Comparison of ENCODE assay signal across 8 cellular contexts in genomic region chr12:54358945-54359761, GRCh38. TPM values are rescaled to one million over a fixed set of nuclear protein-coding genes. Genes with fewer than 3 reads are reported as not detected.
DNase-seq lines count a peak whose midpoint lies in the region; ATAC-seq, FAIRE-seq and TF ChIP-seq lines count a peak whose summit lies in the region.

No MANE protein-coding gene starts in this region.

- H4K20me1 ChIP-seq in neural cell (ENCODE audit: insufficient read depth), result no peaks in the 10 kb centered on the region

- peak overlapping the region; percentile 94 for H3K9ac ChIP-seq in neural cell (ENCODE audit: low read length)

- peak overlapping the region; percentile 99 for H3K27ac ChIP-seq in neural cell (ENCODE audit: low read length)

- no peaks in the 10 kb centered on the region for H3K9me3 ChIP-seq in neural cell (ENCODE audit: low read length)

- TF ChIP-seq POLR2A in H54 (IDR thresholded peaks at IDR 0.05; ENCODE audit: low read depth, low read length), result peak; percentile 48

- peak overlapping the region; percentile 94 for H3K4me2 ChIP-seq in neural cell (ENCODE audit: low read length)

- intact Hi-C loops in activated T-helper 2 cell treated with anti-CD3 and anti-CD28 coated beads, Interferon-gamma antibody, Interleukin-2, Interleukin-4, amounts not matched to agents 10 μg/mL and 5 μg/mL and 100 μg/mL, durations not matched to agents 14 hours and 24 hours and 36 hours (cut with micrococcal nuclease), result loop anchor here (1.0 to 2.0 kb wide), 4 partner anchors 34 to 138 kb away; partner anchors contain the start of genes CBX5, COPZ1 and HNRNPA1

- no peaks in the 10 kb centered on the region for H3K9me3 Mint-ChIP-seq in activated T-helper 2 cell treated with anti-CD3 and anti-CD28 coated beads, Interferon-gamma antibody, Interleukin-2, Interleukin-4, amounts not matched to agents 10 μg/mL and 5 μg/mL and 100 μg/mL, durations not matched to agents 14 hours and 24 hours and 36 hours
- H3K9me3 Mint-ChIP-seq in stimulated activated naive CD8-positive, alpha-beta T cell treated with anti-CD3 and anti-CD28 coated beads, Interleukin-15, amount 100 ng/mL, for 72 hours, result no peaks in the 10 kb centered on the region

- DNase-seq in EL (peak; percentile 99), H54 (ENCODE audit: insufficient read length, low spot score) (peak; percentile 88), LoVo (ENCODE audit: low spot score) (peak; percentile 100), RPMI8226 (peak; percentile 97), fibroblast of villous mesenchyme (ENCODE audit: low read depth) (peak; percentile 98)
- DNase-seq in activated T-helper 2 cell treated with anti-CD3 and anti-CD28 coated beads, Interferon-gamma antibody, Interleukin-2, Interleukin-4, amounts not matched to agents 10 μg/mL and 5 μg/mL and 100 μg/mL, durations not matched to agents 14 hours and 24 hours and 36 hours (ENCODE audit: low spot score), result peak; percentile 94
- peak; percentile 89 to 96 for DNase-seq in stimulated activated naive CD8-positive, alpha-beta T cell treated with anti-CD3 and anti-CD28 coated beads, Interleukin-15, amount 100 ng/mL, for 72 hours

- H3K4me1 Mint-ChIP-seq in activated T-helper 2 cell treated with anti-CD3 and anti-CD28 coated beads, Interferon-gamma antibody, Interleukin-2, Interleukin-4, amounts not matched to agents 10 μg/mL and 5 μg/mL and 100 μg/mL, durations not matched to agents 14 hours and 24 hours and 36 hours (ENCODE audit: low read depth), result peaks cover 25% of the 10 kb centered on the region
- peaks cover 19% of the 10 kb centered on the region for H3K4me1 Mint-ChIP-seq in stimulated activated naive CD8-positive, alpha-beta T cell treated with anti-CD3 and anti-CD28 coated beads, Interleukin-15, amount 100 ng/mL, for 72 hours

- peak; percentile 85 for FAIRE-seq in H54 (lab: Jason Lieb, UNC)

- no peak overlapping the region for H3K27ac Mint-ChIP-seq in activated T-helper 2 cell treated with anti-CD3 and anti-CD28 coated beads, Interferon-gamma antibody, Interleukin-2, Interleukin-4, amounts not matched to agents 10 μg/mL and 5 μg/mL and 100 μg/mL, durations not matched to agents 14 hours and 24 hours and 36 hours
- H3K27ac Mint-ChIP-seq in stimulated activated naive CD8-positive, alpha-beta T cell treated with anti-CD3 and anti-CD28 coated beads, Interleukin-15, amount 100 ng/mL, for 72 hours, result no peak overlapping the region

- H3K27me3 ChIP-seq in neural cell (ENCODE audit: insufficient read depth, low read depth, low read length), result no peaks in the 10 kb centered on the region

- H3K27me3 Mint-ChIP-seq in activated T-helper 2 cell treated with anti-CD3 and anti-CD28 coated beads, Interferon-gamma antibody, Interleukin-2, Interleukin-4, amounts not matched to agents 10 μg/mL and 5 μg/mL and 100 μg/mL, durations not matched to agents 14 hours and 24 hours and 36 hours (ENCODE audit: low read depth), result no peaks in the 10 kb centered on the region
- no peaks in the 10 kb centered on the region for H3K27me3 Mint-ChIP-seq in stimulated activated naive CD8-positive, alpha-beta T cell treated with anti-CD3 and anti-CD28 coated beads, Interleukin-15, amount 100 ng/mL, for 72 hours

- peak overlapping the region; percentile 54 for H2AFZ ChIP-seq in neural cell (ENCODE audit: low read depth, low read length)

- peak; percentile 97 for ATAC-seq in stimulated activated naive CD8-positive, alpha-beta T cell treated with anti-CD3 and anti-CD28 coated beads, Interleukin-15, amount 100 ng/mL, for 72 hours

- H3K79me2 ChIP-seq in neural cell (replicated peaks; ENCODE audit: insufficient read depth, low read length), result peaks cover 17% of the 10 kb centered on the region

- no peak overlapping the region for H3K4me3 Mint-ChIP-seq in activated T-helper 2 cell treated with anti-CD3 and anti-CD28 coated beads, Interferon-gamma antibody, Interleukin-2, Interleukin-4, amounts not matched to agents 10 μg/mL and 5 μg/mL and 100 μg/mL, durations not matched to agents 14 hours and 24 hours and 36 hours (ENCODE audit: low read depth)
- H3K4me3 Mint-ChIP-seq in stimulated activated naive CD8-positive, alpha-beta T cell treated with anti-CD3 and anti-CD28 coated beads, Interleukin-15, amount 100 ng/mL, for 72 hours, result no peak overlapping the region

- peaks cover 4% of the 10 kb centered on the region for H3F3A ChIP-seq in neural cell (ENCODE audit: insufficient read depth, low read length, poor library complexity, severe bottlenecking)

- peak; percentile 54 for TF ChIP-seq RAD21 in neural cell (conservative IDR thresholded peaks at IDR 0.05)

- H3K9me2 ChIP-seq in neural cell (ENCODE audit: insufficient read depth, low read length), result no peaks in the 10 kb centered on the region

- TF ChIP-seq CTCF in fibroblast of villous mesenchyme (IDR thresholded peaks at IDR 0.05; ENCODE audit: insufficient read depth, low read depth, low read length) (no peak), neural cell (IDR thresholded peaks at IDR 0.05; ENCODE audit: poor library complexity, severe bottlenecking) (no peak)

- TF ChIP-seq EP300 in neural cell (conservative IDR thresholded peaks at IDR 0.05; ENCODE audit: poor library complexity, severe bottlenecking), result peak; percentile 83

- H3K36me3 Mint-ChIP-seq in activated T-helper 2 cell treated with anti-CD3 and anti-CD28 coated beads, Interferon-gamma antibody, Interleukin-2, Interleukin-4, amounts not matched to agents 10 μg/mL and 5 μg/mL and 100 μg/mL, durations not matched to agents 14 hours and 24 hours and 36 hours (ENCODE audit: low read depth), result no peaks in the 10 kb centered on the region

- H3K36me3 ChIP-seq in neural cell (ENCODE audit: insufficient read depth, low read length), result no peaks in the 10 kb centered on the region

- H3K4me3 ChIP-seq in fibroblast of villous mesenchyme (ENCODE audit: low read depth, low read length), result peak overlapping the region; percentile 73
- H3K4me3 ChIP-seq in neural cell (ENCODE audit: low read length), result peak overlapping the region; percentile 68

TF ChIP-seq in neural cell, 6 proteins besides CTCF, POLR2A, EP300 and RAD21 (continues in another document):
- TF ChIP-seq POLR2AphosphoS5 (IDR thresholded peaks at IDR 0.05) (peak; percentile 81), SMC3 (conservative IDR thresholded peaks at IDR 0.05; ENCODE audit: poor library complexity) (peak; percentile 55), MXI1 (conservative IDR thresholded peaks at IDR 0.05; ENCODE audit: poor library complexity, severe bottlenecking) (peak; percentile 84), REST (IDR thresholded peaks at IDR 0.05; ENCODE audit: borderline replicate concordance) (peak; percentile 79), EZH2 (IDR thresholded peaks at IDR 0.05; ENCODE audit: borderline replicate concordance, insufficient read depth, low read length, poor library complexity, severe bottlenecking) (no peak)

RNA-seq across cellular contexts. Expression of gene GPR84, which starts 5.1 kb away (rescaled TPM):
- total RNA-seq in activated T-helper 2 cell treated with anti-CD3 and anti-CD28 coated beads, Interferon-gamma antibody, Interleukin-2, Interleukin-4, amounts not matched to agents 10 μg/mL and 5 μg/mL and 100 μg/mL, durations not matched to agents 14 hours and 24 hours and 36 hours, result 1.8 and 2.3 TPM in 2 replicates
- not detected in 2 replicates for total RNA-seq in fibroblast of villous mesenchyme
- not detected in 2 replicates for polyA plus RNA-seq in neural cell
- not detected in 2 replicates for polyA minus RNA-seq in neural cell

RNA-seq across cellular contexts. Expression of gene ZNF385A, which starts 25.4 kb away (rescaled TPM):
- total RNA-seq in activated T-helper 2 cell treated with anti-CD3 and anti-CD28 coated beads, Interferon-gamma antibody, Interleukin-2, Interleukin-4, amounts not matched to agents 10 μg/mL and 5 μg/mL and 100 μg/mL, durations not matched to agents 14 hours and 24 hours and 36 hours, result 0.60 and 0.78 TPM in 2 replicates
- total RNA-seq in fibroblast of villous mesenchyme, result 1.3 and 2.2 TPM in 2 replicates
- 0.46 TPM in 1 of 2 replicates, not detected in the other for polyA plus RNA-seq in neural cell
- 1.5 TPM in 1 of 2 replicates, not detected in the other for polyA minus RNA-seq in neural cell

RNA-seq across cellular contexts. Expression of gene COPZ1, which starts 34.2 kb away (rescaled TPM):
- total RNA-seq in activated T-helper 2 cell treated with anti-CD3 and anti-CD28 coated beads, Interferon-gamma antibody, Interleukin-2, Interleukin-4, amounts not matched to agents 10 μg/mL and 5 μg/mL and 100 μg/mL, durations not matched to agents 14 hours and 24 hours and 36 hours, result 108 and 109 TPM in 2 replicates
- total RNA-seq in fibroblast of villous mesenchyme, result 95.0 and 139 TPM in 2 replicates
- 159 and 192 TPM in 2 replicates for polyA plus RNA-seq in neural cell
- polyA minus RNA-seq in neural cell, result 90.3 and 97.5 TPM in 2 replicates

RNA-seq across cellular contexts. Expression of gene NFE2, which starts 58.3 kb away (rescaled TPM):
- not detected in 2 replicates for total RNA-seq in activated T-helper 2 cell treated with anti-CD3 and anti-CD28 coated beads, Interferon-gamma antibody, Interleukin-2, Interleukin-4, amounts not matched to agents 10 μg/mL and 5 μg/mL and 100 μg/mL, durations not matched to agents 14 hours and 24 hours and 36 hours
- total RNA-seq in fibroblast of villous mesenchyme, result under 0.01 and 0.43 TPM in 2 replicates
- not detected in 2 replicates for polyA plus RNA-seq in neural cell
- not detected in 2 replicates for polyA minus RNA-seq in neural cell

RNA-seq across cellular contexts. Expression of gene ITGA5, which starts 59.9 kb away (rescaled TPM):
- total RNA-seq in activated T-helper 2 cell treated with anti-CD3 and anti-CD28 coated beads, Interferon-gamma antibody, Interleukin-2, Interleukin-4, amounts not matched to agents 10 μg/mL and 5 μg/mL and 100 μg/mL, durations not matched to agents 14 hours and 24 hours and 36 hours, result 41.4 and 41.5 TPM in 2 replicates
- total RNA-seq in fibroblast of villous mesenchyme, result 431 and 438 TPM in 2 replicates
- not detected in 2 replicates for polyA plus RNA-seq in neural cell
- not detected in 2 replicates for polyA minus RNA-seq in neural cell

Comparison
In these comparisons a context has a peak if more than half of its experiments do, and no peak if none do; other contexts are left out.
1. Peak in every context shown above with its lines: DNase-seq, ATAC-seq, H3K4me3 ChIP-seq and H3K27ac ChIP-seq.